1 cellular context compared by ENCODE assay signal in genomic region chr9:69131682-69132081, GRCh38.
TF ChIP-seq lines count a peak whose summit lies in the region.

No MANE protein-coding gene starts in this region.

TF ChIP-seq in HepG2, 621 proteins besides CTCF, POLR2A, EP300 and RAD21 (continued from another document and continues in another):
- TF ChIP-seq ZBTB34 (CRISPR knock-in tag; IDR thresholded peaks at IDR 0.05), result no peak
- TF ChIP-seq AGO2 (optimal IDR thresholded peaks at IDR 0.05; ENCODE audit: low read depth, low read length), result no peak
- TF ChIP-seq ETS1 (CRISPR knock-in tag; IDR thresholded peaks at IDR 0.05), result no peak
- TF ChIP-seq HIVEP1 (CRISPR knock-in tag; IDR thresholded peaks at IDR 0.05), result no peak
- TF ChIP-seq DDIT3 (CRISPR knock-in tag; IDR thresholded peaks at IDR 0.05), result no peak
- no peak; the same call in 1 of the 2 replicates for TF ChIP-seq CREM (IDR thresholded peaks at IDR 0.05)
- no peak for TF ChIP-seq CREM (CRISPR knock-in tag; IDR thresholded peaks at IDR 0.05)
- TF ChIP-seq ZNF597 (CRISPR knock-in tag; IDR thresholded peaks at IDR 0.05), result no peak
- no peak for TF ChIP-seq HBP1 (CRISPR knock-in tag; IDR thresholded peaks at IDR 0.05; ENCODE audit: low read depth)
- no peak for TF ChIP-seq NFAT5 (CRISPR knock-in tag; IDR thresholded peaks at IDR 0.05)
- TF ChIP-seq SMYD3 (CRISPR knock-in tag; IDR thresholded peaks at IDR 0.05), result no peak
- no peak for TF ChIP-seq MTF1 (CRISPR knock-in tag; IDR thresholded peaks at IDR 0.05)
- TF ChIP-seq KLF16 (CRISPR knock-in tag; IDR thresholded peaks at IDR 0.05), result 0 out of 4 replicates have a peak, but pooled peaks of 1 of the 2 experiments have one; percentile 24
- TF ChIP-seq TEF (CRISPR knock-in tag; IDR thresholded peaks at IDR 0.05), result no peak
- no peak for TF ChIP-seq XBP1 (CRISPR knock-in tag; IDR thresholded peaks at IDR 0.05)
- TF ChIP-seq ZNF792 (CRISPR knock-in tag; IDR thresholded peaks at IDR 0.05), result no peak
- no peak for TF ChIP-seq MAFG (CRISPR knock-in tag; IDR thresholded peaks at IDR 0.05)
- no peak for TF ChIP-seq ZNF354B (CRISPR knock-in tag; IDR thresholded peaks at IDR 0.05)
- TF ChIP-seq ZBTB3 (CRISPR knock-in tag; IDR thresholded peaks at IDR 0.05; ENCODE audit: borderline replicate concordance, low read depth), result no peak
- TF ChIP-seq SOX6 (IDR thresholded peaks at IDR 0.05), result no peak
- TF ChIP-seq SOX6 (CRISPR knock-in tag; IDR thresholded peaks at IDR 0.05), result 0 out of 2 replicates have a peak, but pooled peaks have one; percentile 34
- TF ChIP-seq AKAP8 (CRISPR knock-in tag; IDR thresholded peaks at IDR 0.05), result no peak
- no peak for TF ChIP-seq PITX1 (CRISPR knock-in tag; IDR thresholded peaks at IDR 0.05)
- no peak for TF ChIP-seq ZNF280B (CRISPR knock-in tag; IDR thresholded peaks at IDR 0.05; ENCODE audit: borderline replicate concordance)
- peak; percentile 79 for TF ChIP-seq ZBTB7B (CRISPR knock-in tag; IDR thresholded peaks at IDR 0.05)
- no peak for TF ChIP-seq ZNF251 (CRISPR knock-in tag; IDR thresholded peaks at IDR 0.05)
- no peak for TF ChIP-seq RORA (CRISPR knock-in tag; IDR thresholded peaks at IDR 0.05)
- TF ChIP-seq ZNF276 (CRISPR knock-in tag; IDR thresholded peaks at IDR 0.05; ENCODE audit: low read depth), result no peak
- TF ChIP-seq KLF6 (CRISPR knock-in tag; IDR thresholded peaks at IDR 0.05), result no peak
- no peak for TF ChIP-seq ATF5 (CRISPR knock-in tag; IDR thresholded peaks at IDR 0.05; ENCODE audit: low read depth)
- TF ChIP-seq ZNF644 (CRISPR knock-in tag; IDR thresholded peaks at IDR 0.05; ENCODE audit: low read depth), result 0 out of 2 replicates have a peak, but pooled peaks have one; percentile 14
- TF ChIP-seq ZFY (CRISPR knock-in tag; IDR thresholded peaks at IDR 0.05), result peak; percentile 44; the same call in 1 of the 2 replicates
- no peak for TF ChIP-seq MXD4 (CRISPR knock-in tag; IDR thresholded peaks at IDR 0.05)
- no peak for TF ChIP-seq ZSCAN22 (CRISPR knock-in tag; IDR thresholded peaks at IDR 0.05)
- no peak for TF ChIP-seq ZNF317 (CRISPR knock-in tag; IDR thresholded peaks at IDR 0.05)
- no peak for TF ChIP-seq GATAD1 (CRISPR knock-in tag; IDR thresholded peaks at IDR 0.05)
- TF ChIP-seq STAT6 (CRISPR knock-in tag; IDR thresholded peaks at IDR 0.05; ENCODE audit: borderline replicate concordance), result no peak
- no peak for TF ChIP-seq CREB1 (IDR thresholded peaks at IDR 0.05)
- 0 out of 2 replicates have a peak, but pooled peaks have one; percentile 34 for TF ChIP-seq CREB1 (CRISPR knock-in tag; IDR thresholded peaks at IDR 0.05)
- TF ChIP-seq ZBTB46 (CRISPR knock-in tag; IDR thresholded peaks at IDR 0.05; ENCODE audit: borderline replicate concordance), result no peak
- TF ChIP-seq ZEB1 (IDR thresholded peaks at IDR 0.05; ENCODE audit: insufficient replicate concordance, low read depth), result no peak
- no peak for TF ChIP-seq HOXD1 (CRISPR knock-in tag; IDR thresholded peaks at IDR 0.05)
- TF ChIP-seq ZBTB8A (CRISPR knock-in tag; IDR thresholded peaks at IDR 0.05; ENCODE audit: borderline replicate concordance, low read depth), result no peak
- peak; percentile 36 for TF ChIP-seq SMC3 (IDR thresholded peaks at IDR 0.05; ENCODE audit: low read length)
- TF ChIP-seq KDM5B (CRISPR knock-in tag; IDR thresholded peaks at IDR 0.05; ENCODE audit: borderline replicate concordance), result no peak
